ENCODE assay signal across 9 cellular contexts in genomic region chr10:8590518-8590917, GRCh38.
"Had no signal": no experiment of that assay in that cellular context is flagged by ENCODE, and none has a peak within 500 bp of the region (broad histone marks: within the 10 kb centered on the region; RNA-seq: fewer than 3 reads in every experiment).

No MANE protein-coding gene starts in this region.

- H3K9ac ChIP-seq: GM23248, KMS-11 had no signal

- H3K4me2 ChIP-seq: KMS-11 had no signal

- DNase-seq: GM23248, GOT3, H9, HCEC 1CT, Karpas-422, KBM-7 had no signal

- H3K27ac ChIP-seq: GM23248, KMS-11 had no signal

- H3K4me3 ChIP-seq: GM23248 had no signal

- FAIRE-seq: H54, HTR-8/SVneo had no signal

- H2AFZ ChIP-seq: GM23248 had no signal
